7 cellular contexts compared by ENCODE assay signal in the genomic region with DNA sequence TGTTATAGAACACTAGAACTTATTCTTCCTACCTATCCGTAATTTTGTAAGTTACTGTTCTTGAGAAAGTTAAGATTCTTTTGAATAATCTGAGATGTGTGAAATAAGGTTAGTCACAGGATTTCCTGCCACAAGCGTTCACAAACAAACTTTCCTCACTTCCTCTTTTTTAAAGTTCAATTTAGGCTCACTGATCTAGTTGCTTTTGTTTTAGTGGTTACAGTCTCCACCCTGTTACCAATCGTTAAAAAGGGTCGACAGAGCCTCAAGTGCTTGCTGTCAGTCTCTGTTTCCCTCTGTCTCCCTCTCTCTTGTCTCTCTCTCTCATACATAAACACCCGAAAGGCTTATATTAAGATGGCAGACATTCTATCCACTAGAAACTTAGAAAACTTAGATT. TPM values are rescaled to one million over a fixed set of nuclear protein-coding genes. Genes with fewer than 3 reads are reported as not detected.
DNase-seq lines count a peak whose midpoint lies in the region; ATAC-seq and TF ChIP-seq lines count a peak whose summit lies in the region.

No MANE protein-coding gene starts in this region.

- H3K4me1 Mint-ChIP-seq in natural killer cell, result peaks cover 60 to 65% of the 10 kb centered on the region in 2 donors

- peak overlapping the region; percentile 64; the same call in 1 of the 2 replicates for H2AFZ ChIP-seq in OCI-LY7 (ENCODE audit: low read length)

- intact Hi-C loops in OCI-LY7 (cut with micrococcal nuclease; ENCODE audit: unreplicated experiment), result loop anchor here (1.0 kb wide), 1 partner anchor 35 kb away; no protein-coding TSS in a partner anchor
- intact Hi-C loops in natural killer cell (cut with micrococcal nuclease), result loop anchor here (2.0 kb wide), 1 partner anchor 36 kb away; the partner anchor contains the start of gene STK26

- peak overlapping the region; percentile 70 for H3K4me2 ChIP-seq in OCI-LY7 (ENCODE audit: low read length)

- no TSS peak for BruUV-seq in OCI-LY7 (replicated peaks; lab: Mats Ljungman, UMichigan)

- POLR2A ChIA-PET in OCI-LY7 (lab: Charles Lee), result no interaction called here

- no peaks in the 10 kb centered on the region for H4K20me1 ChIP-seq in OCI-LY7 (ENCODE audit: insufficient read depth, low read length)

- CTCF ChIA-PET in OCI-LY7 (lab: Charles Lee; ENCODE audit: unreplicated experiment), result no interaction called here

- peak; percentile 82 for DNase-seq in OCI-LY7 (ENCODE audit: low spot score)
- no peak for DNase-seq in natural killer cell
- no peak for DNase-seq in DMS 273 treated with DMSO at 0.1 percent for 48 hours (lab: John Stamatoyannopoulos, UW)
- DNase-seq in MG63, result no peak
- no peak for DNase-seq in DMS 273 (lab: John Stamatoyannopoulos, UW; ENCODE audit: unreplicated experiment)

- H3K36me3 ChIP-seq in OCI-LY7 (ENCODE audit: insufficient read depth, low read length) (no peaks in the 10 kb centered on the region), MG63 (no peaks in the 10 kb centered on the region)

- H3K27ac Mint-ChIP-seq in natural killer cell, result peak overlapping the region; percentile 84 to 92

- peak overlapping the region; percentile 31 for H3K4me3 ChIP-seq in OCI-LY7 (ENCODE audit: low read depth, low read length, poor library complexity, severe bottlenecking)
- no peak overlapping the region for H3K4me3 ChIP-seq in MG63

- no peaks in the 10 kb centered on the region for H3K27me3 ChIP-seq in MG63

- H3K27me3 Mint-ChIP-seq in natural killer cell (ENCODE audit: low read depth in 2 of 2), result peaks cover 0 to 45% of the 10 kb centered on the region in 2 donors

- H3K9me3 ChIP-seq in OCI-LY7 (ENCODE audit: low read length) (no peaks in the 10 kb centered on the region), MG63 (no peaks in the 10 kb centered on the region)

- H3K79me2 ChIP-seq in OCI-LY7 (ENCODE audit: insufficient read depth, low read depth, low read length), result no peaks in the 10 kb centered on the region

- no peak for TF ChIP-seq CTCF in OCI-LY7 (conservative IDR thresholded peaks at IDR 0.05; ENCODE audit: low read length)
- TF ChIP-seq CTCF in natural killer cell (IDR thresholded peaks at IDR 0.05), result no peak

- H3K27ac ChIP-seq in OCI-LY7 (ENCODE audit: low read depth, low read length, poor library complexity, severe bottlenecking), result peak overlapping the region; percentile 71

- H3K9me2 ChIP-seq in OCI-LY7 (ENCODE audit: insufficient read depth, low read length), result no peaks in the 10 kb centered on the region

- no peaks in the 10 kb centered on the region for H3K9me3 Mint-ChIP-seq in natural killer cell

- ATAC-seq in GM19025 (IDR thresholded peaks at IDR 0.05; ENCODE audit: low read depth, unreplicated experiment) (peak; percentile 98), HG02884 (IDR thresholded peaks at IDR 0.05; ENCODE audit: unreplicated experiment) (peak; percentile 99), natural killer cell (peak; percentile 93 to 96 (median 94))

- H3K36me3 Mint-ChIP-seq in natural killer cell, result no peaks in the 10 kb centered on the region

- peaks cover 20% of the 10 kb centered on the region for H3K4me1 ChIP-seq in OCI-LY7 (ENCODE audit: insufficient read depth, low read length, poor library complexity, severe bottlenecking)

- H3K4me3 Mint-ChIP-seq in natural killer cell, result peak overlapping the region; percentile 74

RNA-seq across cellular contexts. Expression of gene STK26, which starts 35.9 kb away (rescaled TPM):
- total RNA-seq in OCI-LY7 (2014; rRNA removed; shearing (Covaris generic)), result 25.4 and 28.8 TPM in 2 replicates
- total RNA-seq in OCI-LY7 (2022) (28.6 and 30.9 TPM in 2 replicates), natural killer cell (10 to 100 TPM; 62.5 to 81.0 (median 66.5) TPM)
- 4.5 and 12.3 TPM in 2 replicates for total RNA-seq in MG63 (2014; rRNA removed; shearing (Covaris generic); ENCODE audit: low replicate concordance)
